15 cellular contexts compared by ENCODE assay signal in genomic region chr16:86498155-86498651, GRCh38. TPM values are rescaled to one million over a fixed set of nuclear protein-coding genes. Genes with fewer than 3 reads are reported as not detected.
A peak's percentile ranks its signal among the peaks of the same experiment; 100 is the strongest.
DNase-seq lines count a peak whose midpoint lies in the region; ATAC-seq and TF ChIP-seq lines count a peak whose summit lies in the region.
"Had no signal": no experiment of that assay in that cellular context is flagged by ENCODE, and none has a peak within 500 bp of the region (broad histone marks: within the 10 kb centered on the region; RNA-seq: fewer than 3 reads in every experiment).

No MANE protein-coding gene starts in this region.

- no peaks in the 10 kb centered on the region for H3K9me3 ChIP-seq in NT2/D1 (ENCODE audit: insufficient read depth, low read length)
- H3K9me3 ChIP-seq: mucosa of descending colon, right lobe of liver, SJSA1 had no signal

- DNase-seq in GM13977 (ENCODE audit: low spot score): peak; percentile 53
- DNase-seq in NT2/D1 (ENCODE audit: low read depth, low spot score): no peak
- no peak for DNase-seq in fibroblast of the aortic adventitia (ENCODE audit: low read depth)
- peak; percentile 42 for DNase-seq in retina
- no peak for DNase-seq in stimulated activated CD4-positive, alpha-beta T cell treated with anti-CD3 and anti-CD28 coated beads, Interleukin-4, amount 100 ng/mL, for 4 hours
- DNase-seq in foreskin melanocyte: no peak
- DNase-seq: activated CD4-positive, CD25-positive, alpha-beta regulatory T cell treated with anti-CD3 and anti-CD28 coated beads, Interleukin-2, amount 50 U/mL, for 72 hours; activated effector memory CD4-positive, alpha-beta T cell treated with Interleukin-2 at 50 U/mL for 16 hours; Kasumi-1; mucosa of descending colon; NCI-H187; right lobe of liver; substantia nigra had no signal

- no peaks in the 10 kb centered on the region for H3K36me3 ChIP-seq in NT2/D1 (ENCODE audit: insufficient read depth, insufficient read length, low read length)
- H3K36me3 ChIP-seq: right lobe of liver had no signal

- in situ Hi-C loops in GM13977 (cut with MboI; ENCODE audit: low pct_unique_long_range_greater_than_20kb, low sequenced_read_pairs, unreplicated experiment): no loop called here

- ATAC-seq in activated CD4-positive, CD25-positive, alpha-beta regulatory T cell treated with anti-CD3 and anti-CD28 coated beads, Interleukin-2, amount 50 U/mL, for 24 hours: no peak
- ATAC-seq: mucosa of descending colon, right lobe of liver had no signal

- no peak for TF ChIP-seq CTCF in GM13977 (IDR thresholded peaks at IDR 0.05; ENCODE audit: extremely low read depth, insufficient read depth, missing control alignments)
- TF ChIP-seq CTCF in fibroblast of the aortic adventitia (IDR thresholded peaks at IDR 0.05; ENCODE audit: insufficient read depth, low read length): peak; percentile 10

- peak overlapping the region; percentile 51 for H3K9ac ChIP-seq in NT2/D1 (ENCODE audit: insufficient read length, low read depth)

- peaks cover 5% of the 10 kb centered on the region for H3K4me1 ChIP-seq in NT2/D1 (ENCODE audit: insufficient read depth, insufficient read length)
- H3K4me1 ChIP-seq: right lobe of liver had no signal

- H3K27me3 ChIP-seq in NT2/D1 (ENCODE audit: insufficient read depth, insufficient read length): peaks cover 98% of the 10 kb centered on the region
- H3K27me3 ChIP-seq: SJSA1 had no signal

- H3K4me3 ChIP-seq in NT2/D1 (ENCODE audit: insufficient read length, low read depth): peak overlapping the region; percentile 12
- H3K4me3 ChIP-seq in fibroblast of the aortic adventitia (ENCODE audit: low read depth, low read length): no peak overlapping the region
- H3K4me3 ChIP-seq: mucosa of descending colon, right lobe of liver, SJSA1 had no signal

RNA-seq across cellular contexts. Expression of gene FOXF1, which starts 12.1 kb away (rescaled TPM):
- total RNA-seq in fibroblast of the aortic adventitia (ENCODE audit: low replicate concordance): 1.6 and 3.0 TPM in 2 replicates

RNA-seq across cellular contexts. Expression of gene MTHFSD, which starts 56.8 kb away (rescaled TPM):
- 5.7 and 15.9 TPM in 2 replicates for total RNA-seq in fibroblast of the aortic adventitia (ENCODE audit: low replicate concordance)

Comparison
In these comparisons a context has a peak if more than half of its experiments do, and no peak if none do; other contexts are left out.
1. DNase-seq: peak in GM13977 (single experiment) and retina (single experiment); none in NT2/D1 (single experiment), fibroblast of the aortic adventitia (single experiment), stimulated activated CD4-positive, alpha-beta T cell treated with anti-CD3 and anti-CD28 coated beads, Interleukin-4, amount 100 ng/mL, for 4 hours (0 of 2) and foreskin melanocyte (single experiment).